In genomic region chr19:2249010-2249866, GRCh38 we compare ENCODE assay signal across 15 cellular contexts. TPM values are rescaled to one million over a fixed set of nuclear protein-coding genes. Genes with fewer than 3 reads are reported as not detected.
DNase-seq lines count a peak whose midpoint lies in the region; ATAC-seq, FAIRE-seq and TF ChIP-seq lines count a peak whose summit lies in the region.
"Had no signal": no experiment of that assay in that cellular context is flagged by ENCODE, and none has a peak within 500 bp of the region (broad histone marks: within the 10 kb centered on the region; RNA-seq: fewer than 3 reads in every experiment).

Gene AMH, plus strand, starts transcription at chr19:2249323. Its CDS starts 10 bp downstream, at chr19:2249333.

- H3K27ac ChIP-seq in cardiac muscle cell: peak within 1 kb of the TSS; percentile 51
- no peak within 1 kb of the TSS for H3K27ac ChIP-seq in Panc1 (ENCODE audit: low read length)
- H3K27ac ChIP-seq in right cardiac atrium (ENCODE audit: low read length): no peak within 1 kb of the TSS
- H3K27ac ChIP-seq in thyroid gland: no peak within 1 kb of the TSS
- H3K27ac ChIP-seq: epithelial cell of prostate had no signal

- TF ChIP-seq POLR2A in thyroid gland (IDR thresholded peaks at IDR 0.05): no peak

- POLR2A ChIA-PET in Panc1 (lab: Charles Lee): interaction anchor here (0.5 kb wide), 1 partner anchor 9 kb away, joined by 3 read pairs; no protein-coding TSS in a partner anchor

- H3K27me3 ChIP-seq in cardiac muscle cell (peaks cover 24% of the 10 kb centered on the region), Panc1 (ENCODE audit: control insufficient read depth, insufficient read depth, low read length) (no peaks in the 10 kb centered on the region), right cardiac atrium (ENCODE audit: control insufficient read depth, insufficient read depth) (no peaks in the 10 kb centered on the region), thyroid gland (peaks cover 12% of the 10 kb centered on the region)

- TF ChIP-seq CTCF in cardiac muscle cell (IDR thresholded peaks at IDR 0.05; ENCODE audit: low read depth, low read length): no peak
- TF ChIP-seq CTCF in Panc1 (IDR thresholded peaks at IDR 0.05): no peak
- TF ChIP-seq CTCF in thyroid gland (IDR thresholded peaks at IDR 0.05): no peak
- TF ChIP-seq CTCF in GM20000 (IDR thresholded peaks at IDR 0.05; ENCODE audit: extremely low read depth, missing control alignments): no peak

- CTCF ChIA-PET in Panc1 (lab: Charles Lee): no interaction called here

- H3K4me1 ChIP-seq in cardiac muscle cell (ENCODE audit: low read depth): peaks cover 3% of the 10 kb centered on the region
- peaks cover 7% of the 10 kb centered on the region for H3K4me1 ChIP-seq in Panc1 (ENCODE audit: control insufficient read depth, insufficient read depth, low read length)
- H3K4me1 ChIP-seq in right cardiac atrium (ENCODE audit: control insufficient read depth, insufficient read depth, low read length): peaks cover 5% of the 10 kb centered on the region
- H3K4me1 ChIP-seq in thyroid gland: peaks cover 0 to 38% of the 10 kb centered on the region in 2 donors

- ATAC-seq in Panc1: peak; percentile 36
- ATAC-seq in right cardiac atrium: peak; percentile 1 to 5
- ATAC-seq in HG03097 (IDR thresholded peaks at IDR 0.05; ENCODE audit: low FRiP score, unreplicated experiment): no peak

- no peaks in the 10 kb centered on the region for H3K9me3 ChIP-seq in cardiac muscle cell (ENCODE audit: low read depth)
- no peaks in the 10 kb centered on the region for H3K9me3 ChIP-seq in Panc1 (ENCODE audit: control insufficient read depth, insufficient read depth, low read depth, low read length)
- no peaks in the 10 kb centered on the region for H3K9me3 ChIP-seq in right cardiac atrium (ENCODE audit: control insufficient read depth, low read length)
- no peaks in the 10 kb centered on the region for H3K9me3 ChIP-seq in thyroid gland
- H3K9me3 ChIP-seq: mucosa of descending colon had no signal

- H3K4me3 ChIP-seq in cardiac muscle cell: no peak within 1 kb of the TSS
- H3K4me3 ChIP-seq in Panc1 (ENCODE audit: low read depth in 2 of 2, low read length in 2 of 2): no peak within 1 kb of the TSS
- no peak within 1 kb of the TSS for H3K4me3 ChIP-seq in right cardiac atrium (ENCODE audit: low read length)
- no peak within 1 kb of the TSS for H3K4me3 ChIP-seq in thyroid gland (replicated peaks in 1 of 3)
- H3K4me3 ChIP-seq: mucosa of descending colon had no signal

- 71% methylated on average over 27 of the region's 27 CpGs for WGBS in right cardiac atrium
- 66 to 68% methylated on average over 8 to 9 of the region's 27 CpGs for WGBS in thyroid gland, 2 donors

- intact Hi-C loops in cardiac septum (cut with DNase I): no loop called here
- intact Hi-C loops in Panc1 (cut with micrococcal nuclease; ENCODE audit: unreplicated experiment): no loop called here
- intact Hi-C loops in right cardiac atrium (cut with DNase I): no loop called here
- intact Hi-C loops in thyroid gland (cut with DNase I): no loop called here

- in situ Hi-C loops in Panc1 (cut with HindIII; ENCODE audit: low pct_unique_long_range_greater_than_20kb, low sequenced_read_pairs): no loop called here

- no peak for FAIRE-seq in GM19239 (lab: Jason Lieb, UNC)

- no TSS peak for BruUV-seq in Panc1 (replicated peaks; lab: Mats Ljungman, UMichigan)

- peaks cover 36% of the 10 kb centered on the region for H3K36me3 ChIP-seq in cardiac muscle cell
- H3K36me3 ChIP-seq in Panc1 (ENCODE audit: control insufficient read depth, insufficient read depth, low read length): no peaks in the 10 kb centered on the region
- H3K36me3 ChIP-seq in thyroid gland: peaks cover 38 to 41% of the 10 kb centered on the region in 2 donors

- DNase-seq in cardiac muscle cell (ENCODE audit: low read depth in 1 of 2, low spot score in 1 of 2) (no peak), cardiac septum (ENCODE audit: low spot score) (no peak), Panc1 (ENCODE audit: low read depth, low spot score) (no peak), right cardiac atrium (peak in 2 of 3 donors; percentile 58 to 64), thyroid gland (no peak), GM20000 (ENCODE audit: low spot score) (no peak), GM19239 (ENCODE audit: insufficient read length, low spot score) (no peak)
- DNase-seq: activated CD4-positive, CD25-positive, alpha-beta regulatory T cell; AML-193; central memory CD4-positive, alpha-beta T cell; mucosa of descending colon; stimulated activated CD4-positive, alpha-beta T cell treated with anti-CD3 and anti-CD28 coated beads, Interleukin-12 subunit alpha, Interleukin-12 subunit beta, amount 100 ng/mL, for 4 hours; SW 1271 had no signal

RNA-seq across cellular contexts. Expression of gene AMH, which starts in this region (rescaled TPM):
- 24.1 and 45.6 TPM in 2 replicates for total RNA-seq in cardiac muscle cell
- polyA plus RNA-seq in cardiac muscle cell: 23.2 and 71.4 TPM in 2 replicates
- 1.5 TPM for total RNA-seq in cardiac septum
- 21.9 TPM for total RNA-seq in Panc1 (2021; ENCODE audit: unreplicated experiment)
- 10.3 TPM for polyA plus RNA-seq in Panc1 (2012; ENCODE audit: insufficient read length)
- 1 to 10 TPM in 2 of 4 donors, under 1 TPM in 2; 0.31 to 1.6 (median 1.1) TPM for total RNA-seq in right cardiac atrium
- 0.36 TPM for polyA plus RNA-seq in right cardiac atrium
- total RNA-seq in thyroid gland: 1 to 10 TPM in 1 of 4 donors, under 1 TPM in 1, not detected in 2; 0.33 to 4.2 TPM

Comparison
In these comparisons a context has a peak if more than half of its experiments do, and no peak if none do; other contexts are left out.
1. RNA of gene AMH (polyA plus RNA-seq): 23.2 to 71.4 TPM in cardiac muscle cell; 0.36 TPM in right cardiac atrium (single experiment); every median in the first group is over 10 times any median in the second.
2. DNase-seq: peak in right cardiac atrium (2 of 3); none in cardiac muscle cell (0 of 2), cardiac septum (single experiment), Panc1 (single experiment), thyroid gland (0 of 2), GM20000 (single experiment) and GM19239 (single experiment).